ENCODE assay signal across 22 cellular contexts in genomic region chrX:12307961-12308360, GRCh38.
"Had no signal": no experiment of that assay in that cellular context is flagged by ENCODE, and none has a peak within 500 bp of the region (broad histone marks: within the 10 kb centered on the region; RNA-seq: fewer than 3 reads in every experiment).

No MANE protein-coding gene starts in this region.

- ATAC-seq: activated CD8-positive, alpha-beta memory T cell treated with anti-CD3 and anti-CD28 coated beads, Interleukin-2, amount 10 ng/mL, durations not matched to agents 7 days and 5 days; activated naive CD4-positive, alpha-beta T cell treated with anti-CD3 and anti-CD28 coated beads, Interleukin-2, amount 50 U/mL, for 72 hours; activated naive CD8-positive, alpha-beta T cell treated with anti-CD3 and anti-CD28 coated beads, Interleukin-2, amount 50 U/mL, for 24 hours; activated T-cell treated with anti-CD3 and anti-CD28 coated beads, Interleukin-2, amount 50 U/mL, for 4 hours; K562; PC-3 had no signal

- H3K9me3 ChIP-seq: SJSA1 had no signal

- DNase-seq: activated B cell treated with CpG ODN at 0.5 μM for 24 hours; activated CD4-positive, alpha-beta T cell treated with anti-CD3 and anti-CD28 coated beads for 1 hour; activated CD4-positive, alpha-beta T cell treated with anti-CD3 and anti-CD28 coated beads, Interleukin-2, amount 10 ng/mL, durations not matched to agents 24 days and 14 days; activated CD4-positive, alpha-beta T cell treated with anti-CD3 and anti-CD28 coated beads, Interleukin-2, amount 50 U/mL, for 48 hours; activated CD8-positive, alpha-beta memory T cell treated with anti-CD3 and anti-CD28 coated beads, Interleukin-2, amount 10 ng/mL, durations not matched to agents 7 days and 5 days; activated effector memory CD4-positive, alpha-beta T cell treated with anti-CD3 and anti-CD28 coated beads, Interleukin-2, amount 50 U/mL, for 16 hours; activated naive CD4-positive, alpha-beta T cell treated with Interleukin-2 at 50 U/mL for 16 hours; activated naive CD8-positive, alpha-beta T cell treated with anti-CD3 and anti-CD28 coated beads, Interleukin-2, amount 50 U/mL, for 24 hours; activated T-cell treated with anti-CD3 and anti-CD28 coated beads, Interleukin-2, amount 50 U/mL, for 4 hours; Karpas-422; MM.1S; NCI-H1694; NCI-H2029 treated with DMSO at 0.1 percent for 48 hours; NCI-H510A; PC-3; SHP77; T-helper 9 cell had no signal

- H3K27ac Mint-ChIP-seq: activated B cell treated with CpG ODN at 0.5 μM for 24 hours; activated CD4-positive, alpha-beta T cell treated with anti-CD3 and anti-CD28 coated beads, Interleukin-2, amount 10 ng/mL, durations not matched to agents 24 days and 14 days; activated CD8-positive, alpha-beta memory T cell treated with anti-CD3 and anti-CD28 coated beads, Interleukin-2, amount 10 ng/mL, durations not matched to agents 7 days and 5 days; activated naive CD4-positive, alpha-beta T cell treated with anti-CD3 and anti-CD28 coated beads, Interleukin-2, amount 50 U/mL, for 72 hours; activated naive CD8-positive, alpha-beta T cell treated with anti-CD3 and anti-CD28 coated beads, Interleukin-2, amount 50 U/mL, for 24 hours; brain; T-helper 1 cell treated with Interleukin-12 subunit alpha and Interleukin-12 subunit beta and Interleukin-4 antibody, amounts not matched to agents 30 μg/mL and 1 μg/mL, for 36 hours had no signal

- H3K4me1 Mint-ChIP-seq: activated CD4-positive, alpha-beta T cell treated with anti-CD3 and anti-CD28 coated beads, Interleukin-2, amount 10 ng/mL, durations not matched to agents 24 days and 14 days; activated CD8-positive, alpha-beta memory T cell treated with anti-CD3 and anti-CD28 coated beads, Interleukin-2, amount 10 ng/mL, durations not matched to agents 7 days and 5 days; activated naive CD8-positive, alpha-beta T cell treated with anti-CD3 and anti-CD28 coated beads, Interleukin-2, amount 50 U/mL, for 24 hours; brain had no signal

- H3K27me3 Mint-ChIP-seq: activated CD4-positive, alpha-beta T cell treated with anti-CD3 and anti-CD28 coated beads, Interleukin-2, amount 10 ng/mL, durations not matched to agents 24 days and 14 days; activated CD8-positive, alpha-beta memory T cell treated with anti-CD3 and anti-CD28 coated beads, Interleukin-2, amount 10 ng/mL, durations not matched to agents 7 days and 5 days; activated naive CD8-positive, alpha-beta T cell treated with anti-CD3 and anti-CD28 coated beads, Interleukin-2, amount 50 U/mL, for 24 hours had no signal

- H3K36me3 ChIP-seq: SJSA1 had no signal

- H3K27ac ChIP-seq: SJSA1 had no signal

- H3K27me3 ChIP-seq: SJSA1 had no signal

- H3K9me3 Mint-ChIP-seq: activated B cell treated with CpG ODN at 0.5 μM for 24 hours; activated CD4-positive, alpha-beta T cell treated with anti-CD3 and anti-CD28 coated beads, Interleukin-2, amount 10 ng/mL, durations not matched to agents 24 days and 14 days; activated naive CD8-positive, alpha-beta T cell treated with anti-CD3 and anti-CD28 coated beads, Interleukin-2, amount 50 U/mL, for 24 hours; activated T-cell treated with anti-CD3 and anti-CD28 coated beads, Interleukin-2, amount 50 U/mL, for 4 hours; T-helper 1 cell treated with Interleukin-12 subunit alpha and Interleukin-12 subunit beta and Interleukin-4 antibody, amounts not matched to agents 30 μg/mL and 1 μg/mL, for 36 hours had no signal

- H3K36me3 Mint-ChIP-seq: activated CD8-positive, alpha-beta memory T cell treated with anti-CD3 and anti-CD28 coated beads, Interleukin-2, amount 10 ng/mL, durations not matched to agents 7 days and 5 days; brain had no signal

- H3K4me3 Mint-ChIP-seq: activated B cell treated with CpG ODN at 0.5 μM for 24 hours; activated CD4-positive, alpha-beta T cell treated with anti-CD3 and anti-CD28 coated beads, Interleukin-2, amount 10 ng/mL, durations not matched to agents 24 days and 14 days; activated CD8-positive, alpha-beta memory T cell treated with anti-CD3 and anti-CD28 coated beads, Interleukin-2, amount 10 ng/mL, durations not matched to agents 7 days and 5 days; activated naive CD8-positive, alpha-beta T cell treated with anti-CD3 and anti-CD28 coated beads, Interleukin-2, amount 50 U/mL, for 24 hours; activated T-cell treated with anti-CD3 and anti-CD28 coated beads, Interleukin-2, amount 50 U/mL, for 4 hours; brain; T-helper 1 cell treated with Interleukin-12 subunit alpha and Interleukin-12 subunit beta and Interleukin-4 antibody, amounts not matched to agents 30 μg/mL and 1 μg/mL, for 36 hours had no signal

- H3K4me3 ChIP-seq: K562, SJSA1 had no signal

- H3K4me1 ChIP-seq: SJSA1 had no signal
